ENCODE assay signal across 27 cellular contexts in the genomic region with DNA sequence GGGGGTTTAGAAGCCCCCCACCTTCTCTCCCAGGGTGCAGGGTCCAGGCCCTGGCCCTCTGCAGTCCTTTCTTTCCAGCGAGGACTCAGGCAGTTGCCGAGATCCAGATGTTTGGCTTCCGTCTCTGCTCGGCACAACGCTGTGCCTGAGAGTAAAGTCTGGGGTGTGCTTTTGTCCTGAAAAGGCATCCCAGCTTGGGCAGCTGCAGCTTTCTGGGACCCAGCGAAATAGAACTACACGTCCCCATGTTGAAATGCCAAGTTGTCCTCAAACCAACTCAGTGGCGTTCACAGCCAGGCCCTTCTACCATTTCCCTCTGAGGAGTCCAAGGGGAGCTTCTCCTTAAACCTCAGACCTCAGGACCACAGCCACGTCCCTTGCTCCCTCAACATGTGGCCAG. TPM values are rescaled to one million over a fixed set of nuclear protein-coding genes. Genes with fewer than 3 reads are reported as not detected.
"Had no signal": no experiment of that assay in that cellular context is flagged by ENCODE, and none has a peak within 500 bp of the region (broad histone marks: within the 10 kb centered on the region; RNA-seq: fewer than 3 reads in every experiment).

No MANE protein-coding gene starts in this region.

- H3K36me3 Mint-ChIP-seq: activated CD8-positive, alpha-beta memory T cell treated with anti-CD3 and anti-CD28 coated beads, Interleukin-2, amount 10 ng/mL, durations not matched to agents 7 days and 5 days; activated naive CD8-positive, alpha-beta T cell; brain had no signal

- H3K4me3 Mint-ChIP-seq: activated B cell treated with CpG ODN at 0.5 μM for 24 hours; activated CD4-positive, alpha-beta T cell treated with anti-CD3 and anti-CD28 coated beads, Interleukin-2, amount 10 ng/mL, durations not matched to agents 24 days and 14 days; activated CD8-positive, alpha-beta memory T cell treated with anti-CD3 and anti-CD28 coated beads, Interleukin-2, amount 10 ng/mL, durations not matched to agents 7 days and 5 days; activated naive CD4-positive, alpha-beta T cell treated with anti-CD3 and anti-CD28 coated beads for 36 hours; activated naive CD8-positive, alpha-beta T cell; activated T-cell treated with anti-CD3 and anti-CD28 coated beads, Interleukin-2, amount 50 U/mL, for 24 hours; activated T-helper 1 cell treated with anti-CD3 and anti-CD28 coated beads, Interleukin-12 subunit alpha, Interleukin-12 subunit beta, Interleukin-2, Interleukin-4 antibody, amounts not matched to agents 30 ng/mL and 10 ng/mL and 1 ng/mL, durations not matched to agents 14 hours and 24 hours and 36 hours; brain; T-helper 17 cell had no signal

- H3K27ac Mint-ChIP-seq: activated B cell treated with CpG ODN at 0.5 μM for 24 hours; activated CD4-positive, alpha-beta T cell treated with anti-CD3 and anti-CD28 coated beads, Interleukin-2, amount 10 ng/mL, durations not matched to agents 24 days and 14 days; activated CD8-positive, alpha-beta memory T cell treated with anti-CD3 and anti-CD28 coated beads, Interleukin-2, amount 10 ng/mL, durations not matched to agents 7 days and 5 days; activated naive CD4-positive, alpha-beta T cell treated with anti-CD3 and anti-CD28 coated beads for 36 hours; activated naive CD8-positive, alpha-beta T cell; activated T-cell treated with anti-CD3 and anti-CD28 coated beads, Interleukin-2, amount 50 U/mL, for 24 hours; activated T-helper 1 cell treated with anti-CD3 and anti-CD28 coated beads, Interleukin-12 subunit alpha, Interleukin-12 subunit beta, Interleukin-2, Interleukin-4 antibody, amounts not matched to agents 30 ng/mL and 10 ng/mL and 1 ng/mL, durations not matched to agents 14 hours and 24 hours and 36 hours; T-helper 17 cell had no signal

- H3K4me1 Mint-ChIP-seq: activated B cell treated with CpG ODN at 0.5 μM for 24 hours; activated CD4-positive, alpha-beta T cell treated with anti-CD3 and anti-CD28 coated beads, Interleukin-2, amount 10 ng/mL, durations not matched to agents 24 days and 14 days had no signal

- H3K27me3 Mint-ChIP-seq: activated naive CD8-positive, alpha-beta T cell; activated T-cell treated with anti-CD3 and anti-CD28 coated beads, Interleukin-2, amount 50 U/mL, for 24 hours had no signal

- DNase-seq: activated B cell treated with CpG ODN at 0.5 μM for 24 hours; activated CD4-positive, alpha-beta T cell treated with anti-CD3 and anti-CD28 coated beads for 1 hour; activated CD4-positive, alpha-beta T cell treated with anti-CD3 and anti-CD28 coated beads, Interleukin-2, amount 10 ng/mL, durations not matched to agents 24 days and 14 days; activated CD4-positive, alpha-beta T cell treated with anti-CD3 and anti-CD28 coated beads, Interleukin-2, amount 50 U/mL, for 48 hours; activated CD8-positive, alpha-beta memory T cell treated with anti-CD3 and anti-CD28 coated beads, Interleukin-2, amount 10 ng/mL, durations not matched to agents 7 days and 5 days; activated gamma-delta T cell; activated naive CD4-positive, alpha-beta T cell treated with anti-CD3 and anti-CD28 coated beads for 36 hours; activated T-cell treated with anti-CD3 and anti-CD28 coated beads, Interleukin-2, amount 50 U/mL, for 24 hours; amygdala; Kasumi-1; KBM-7; NCI-H1105 treated with DMSO at 0.1 percent for 48 hours; NCI-H1436 treated with DMSO at 0.1 percent for 48 hours; NCI-H187; NCI-H2081; NCI-H2227 treated with DMSO at 0.1 percent for 48 hours; NCI-H526; NCI-H774; NK-92 treated with Interleukin-12 subunit alpha and Interleukin-12 subunit beta, amount 100 ng/mL, for 24 hours; OCI-M1; SIG-M5; T-helper 17 cell; T1000 had no signal

- H3K9me3 Mint-ChIP-seq: activated B cell treated with CpG ODN at 0.5 μM for 24 hours; activated CD4-positive, alpha-beta T cell treated with anti-CD3 and anti-CD28 coated beads, Interleukin-2, amount 10 ng/mL, durations not matched to agents 24 days and 14 days; activated naive CD4-positive, alpha-beta T cell treated with anti-CD3 and anti-CD28 coated beads for 36 hours; activated T-cell treated with anti-CD3 and anti-CD28 coated beads, Interleukin-2, amount 50 U/mL, for 24 hours; activated T-helper 1 cell treated with anti-CD3 and anti-CD28 coated beads, Interleukin-12 subunit alpha, Interleukin-12 subunit beta, Interleukin-2, Interleukin-4 antibody, amounts not matched to agents 30 ng/mL and 10 ng/mL and 1 ng/mL, durations not matched to agents 14 hours and 24 hours and 36 hours had no signal

- ATAC-seq: activated CD8-positive, alpha-beta memory T cell treated with anti-CD3 and anti-CD28 coated beads, Interleukin-2, amount 10 ng/mL, durations not matched to agents 7 days and 5 days; Panc1; T-helper 17 cell had no signal

RNA-seq across cellular contexts. Expression of gene FGD5, which starts 23.1 kb away (rescaled TPM):
- total RNA-seq: activated B cell treated with CpG ODN at 0.5 μM for 24 hours; activated CD8-positive, alpha-beta memory T cell treated with anti-CD3 and anti-CD28 coated beads, Interleukin-2, amount 10 ng/mL, durations not matched to agents 7 days and 5 days; activated naive CD4-positive, alpha-beta T cell treated with anti-CD3 and anti-CD28 coated beads for 36 hours; activated T-helper 1 cell treated with anti-CD3 and anti-CD28 coated beads, Interleukin-12 subunit alpha, Interleukin-12 subunit beta, Interleukin-2, Interleukin-4 antibody, amounts not matched to agents 30 ng/mL and 10 ng/mL and 1 ng/mL, durations not matched to agents 14 hours and 24 hours and 36 hours; T-helper 17 cell had no signal
